ENCODE assay signal across 7 cellular contexts in the genomic region with DNA sequence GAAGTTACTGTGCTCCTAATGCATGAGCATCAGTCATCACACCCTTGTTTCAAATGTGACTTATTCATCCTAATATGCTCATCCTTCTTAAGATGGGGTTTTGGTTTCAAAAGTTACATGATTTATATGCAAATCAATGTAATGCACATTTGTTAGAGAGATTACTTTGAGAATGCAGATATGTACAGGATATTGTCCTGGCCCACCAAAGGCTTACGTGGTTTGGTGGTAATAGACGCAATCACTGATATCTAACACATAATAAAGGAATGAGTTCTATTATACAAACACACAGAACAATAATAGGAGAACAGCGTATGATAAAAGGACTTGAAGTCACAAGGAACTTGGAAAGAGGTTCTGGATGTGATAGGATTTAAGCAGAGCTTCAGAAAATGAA. TPM values are rescaled to one million over a fixed set of nuclear protein-coding genes. Genes with fewer than 3 reads are reported as not detected.
"Had no signal": no experiment of that assay in that cellular context is flagged by ENCODE, and none has a peak within 500 bp of the region (broad histone marks: within the 10 kb centered on the region; RNA-seq: fewer than 3 reads in every experiment).

No MANE protein-coding gene starts in this region.

- H3K4me3 Mint-ChIP-seq: GM23338 had no signal

- FAIRE-seq: H1, HTR-8/SVneo, K562 had no signal

- ATAC-seq: GM23338, K562 had no signal

- H3K4me2 ChIP-seq: GM23338 had no signal

- H3K4me3 ChIP-seq: GM23338, K562 had no signal

- H3K27ac Mint-ChIP-seq: GM23338 had no signal

- DNase-seq: H7, IMR-90 had no signal

RNA-seq across cellular contexts. Expression of a gene that starts 11.1 kb away (rescaled TPM):
- total RNA-seq: HT-29 had no signal
